ENCODE assay signal across 19 cellular contexts in genomic region chr22:22599248-22599647, GRCh38. TPM values are rescaled to one million over a fixed set of nuclear protein-coding genes. Genes with fewer than 3 reads are reported as not detected.
DNase-seq lines count a peak whose midpoint lies in the region; ATAC-seq and TF ChIP-seq lines count a peak whose summit lies in the region.
"Had no signal": no experiment of that assay in that cellular context is flagged by ENCODE, and none has a peak within 500 bp of the region (broad histone marks: within the 10 kb centered on the region; RNA-seq: fewer than 3 reads in every experiment).

No MANE protein-coding gene starts in this region.

- POLR2A ChIA-PET in OCI-LY7 (lab: Charles Lee), result no interaction called here

- no peaks in the 10 kb centered on the region for H3K9me3 Mint-ChIP-seq in activated CD4-positive, alpha-beta T cell treated with anti-CD3 and anti-CD28 coated beads, Interleukin-2, amount 10 ng/mL, durations not matched to agents 24 days and 14 days
- H3K9me3 Mint-ChIP-seq: CD8-positive, alpha-beta T cell had no signal

- no TSS peak for BruUV-seq in OCI-LY7 (replicated peaks; lab: Mats Ljungman, UMichigan)

- peak; percentile 50 for DNase-seq in activated CD4-positive, alpha-beta T cell treated with anti-CD3 and anti-CD28 coated beads, Interleukin-2, amount 10 ng/mL, durations not matched to agents 24 days and 14 days
- no peak for DNase-seq in activated CD4-positive, alpha-beta T cell treated with anti-CD3 and anti-CD28 coated beads for 1 hour
- peak; percentile 17 for DNase-seq in OCI-LY7 (ENCODE audit: low spot score)
- peak; percentile 43 for DNase-seq in islet precursor cell
- DNase-seq in left ventricle myocardium inferior, result no peak
- DNase-seq: AML-193, Calu3, DMS79 treated with DMSO at 0.1 percent for 48 hours, EL, IMR-90 had no signal

- no peaks in the 10 kb centered on the region for H4K20me1 ChIP-seq in OCI-LY7 (ENCODE audit: insufficient read depth, low read length)

- no peaks in the 10 kb centered on the region for H3K4me1 Mint-ChIP-seq in activated CD4-positive, alpha-beta T cell treated with anti-CD3 and anti-CD28 coated beads, Interleukin-2, amount 10 ng/mL, durations not matched to agents 24 days and 14 days

- H3K4me3 ChIP-seq in OCI-LY7 (ENCODE audit: low read depth, low read length, poor library complexity, severe bottlenecking), result no peak overlapping the region
- H3K4me3 ChIP-seq in left ventricle myocardium inferior, result no peak overlapping the region
- H3K4me3 ChIP-seq: A549, GM12878, HAP-1 had no signal

- no peak overlapping the region for H3K4me3 Mint-ChIP-seq in activated CD4-positive, alpha-beta T cell treated with anti-CD3 and anti-CD28 coated beads, Interleukin-2, amount 10 ng/mL, durations not matched to agents 24 days and 14 days
- H3K4me3 Mint-ChIP-seq: CD8-positive, alpha-beta T cell had no signal

- H3K27me3 ChIP-seq in left ventricle myocardium inferior (ENCODE audit: low read depth), result peaks cover 48% of the 10 kb centered on the region

- intact Hi-C loops in activated CD4-positive, alpha-beta T cell treated with anti-CD3 and anti-CD28 coated beads, Interleukin-2, amount 10 ng/mL, durations not matched to agents 24 days and 14 days (cut with micrococcal nuclease), result no loop called here
- intact Hi-C loops in OCI-LY7 (cut with micrococcal nuclease; ENCODE audit: unreplicated experiment) (loop anchor here (10.0 kb wide), 2 partner anchors 356 to 394 kb away; no protein-coding TSS in a partner anchor), left ventricle myocardium inferior (cut with micrococcal nuclease) (no loop called here)

- H3K27ac Mint-ChIP-seq in activated CD4-positive, alpha-beta T cell treated with anti-CD3 and anti-CD28 coated beads, Interleukin-2, amount 10 ng/mL, durations not matched to agents 24 days and 14 days, result no peak overlapping the region
- H3K27ac Mint-ChIP-seq: CD8-positive, alpha-beta T cell had no signal

- H3K4me1 ChIP-seq in OCI-LY7 (ENCODE audit: insufficient read depth, low read length, poor library complexity, severe bottlenecking) (peaks cover 24% of the 10 kb centered on the region), left ventricle myocardium inferior (no peaks in the 10 kb centered on the region)
- H3K4me1 ChIP-seq: A549, HAP-1 had no signal

- H3K36me3 Mint-ChIP-seq in activated CD4-positive, alpha-beta T cell treated with anti-CD3 and anti-CD28 coated beads, Interleukin-2, amount 10 ng/mL, durations not matched to agents 24 days and 14 days (ENCODE audit: low read depth), result no peaks in the 10 kb centered on the region
- H3K36me3 Mint-ChIP-seq: CD8-positive, alpha-beta T cell had no signal

- no peak overlapping the region for H2AFZ ChIP-seq in OCI-LY7 (ENCODE audit: low read length)

- no peaks in the 10 kb centered on the region for H3K36me3 ChIP-seq in OCI-LY7 (ENCODE audit: insufficient read depth, low read length)
- no peaks in the 10 kb centered on the region for H3K36me3 ChIP-seq in left ventricle myocardium inferior
- H3K36me3 ChIP-seq: HAP-1 had no signal

- no peak overlapping the region for H3K4me2 ChIP-seq in OCI-LY7 (ENCODE audit: low read length)
- H3K4me2 ChIP-seq: A549 had no signal

- ATAC-seq in GM21447 (IDR thresholded peaks at IDR 0.05; ENCODE audit: unreplicated experiment) (no peak), HG03571 (IDR thresholded peaks at IDR 0.05; ENCODE audit: unreplicated experiment) (no peak)
- ATAC-seq: A549; CD8-positive, alpha-beta T cell; GM12878 had no signal

- H3K27ac ChIP-seq in OCI-LY7 (ENCODE audit: low read depth, low read length, poor library complexity, severe bottlenecking), result no peak overlapping the region
- no peak overlapping the region for H3K27ac ChIP-seq in left ventricle myocardium inferior (replicated peaks)
- H3K27ac ChIP-seq: 22Rv1, A549 had no signal

- H3K79me2 ChIP-seq in OCI-LY7 (ENCODE audit: insufficient read depth, low read depth, low read length), result no peaks in the 10 kb centered on the region

- peaks cover 7% of the 10 kb centered on the region for H3K27me3 Mint-ChIP-seq in activated CD4-positive, alpha-beta T cell treated with anti-CD3 and anti-CD28 coated beads, Interleukin-2, amount 10 ng/mL, durations not matched to agents 24 days and 14 days

- H3K9me3 ChIP-seq in OCI-LY7 (ENCODE audit: low read length), result no peaks in the 10 kb centered on the region
- no peaks in the 10 kb centered on the region for H3K9me3 ChIP-seq in left ventricle myocardium inferior (replicated peaks)
- H3K9me3 ChIP-seq: A549, HAP-1 had no signal

- no peaks in the 10 kb centered on the region for H3K9me2 ChIP-seq in OCI-LY7 (ENCODE audit: insufficient read depth, low read length)

- TF ChIP-seq CTCF in OCI-LY7 (conservative IDR thresholded peaks at IDR 0.05; ENCODE audit: low read length) (no peak), left ventricle myocardium inferior (IDR thresholded peaks at IDR 0.05; ENCODE audit: borderline replicate concordance) (no peak)

- CTCF ChIA-PET in OCI-LY7 (lab: Charles Lee; ENCODE audit: unreplicated experiment), result no interaction called here

RNA-seq across cellular contexts. Expression of gene PRAME, which starts 40.2 kb away (rescaled TPM):
- total RNA-seq in activated CD4-positive, alpha-beta T cell treated with anti-CD3 and anti-CD28 coated beads, Interleukin-2, amount 10 ng/mL, durations not matched to agents 24 days and 14 days, result not detected in 2 replicates
- 0.28 and 0.70 TPM in 2 replicates for total RNA-seq in OCI-LY7 (2014; rRNA removed; shearing (Covaris generic))
- total RNA-seq in OCI-LY7 (2022) (not detected in 2 replicates), left ventricle myocardium inferior (not detected)
- total RNA-seq: CD8-positive, alpha-beta T cell; IMR-90 had no signal

RNA-seq across cellular contexts. Expression of gene GGTLC2, which starts 45.2 kb away (rescaled TPM):
- total RNA-seq in activated CD4-positive, alpha-beta T cell treated with anti-CD3 and anti-CD28 coated beads, Interleukin-2, amount 10 ng/mL, durations not matched to agents 24 days and 14 days, result not detected in 2 replicates
- not detected in 2 replicates for total RNA-seq in OCI-LY7 (2014; rRNA removed; shearing (Covaris generic))
- not detected in 2 replicates for total RNA-seq in OCI-LY7 (2022)
- total RNA-seq in left ventricle myocardium inferior, result not detected
- total RNA-seq: Calu3; CD8-positive, alpha-beta T cell; G401; GM12878; H4; IMR-90 had no signal

Comparison
In these comparisons a context has a peak if more than half of its experiments do, and no peak if none do; other contexts are left out.
1. DNase-seq: peak in activated CD4-positive, alpha-beta T cell treated with anti-CD3 and anti-CD28 coated beads, Interleukin-2, amount 10 ng/mL, durations not matched to agents 24 days and 14 days (single experiment), OCI-LY7 (single experiment) and islet precursor cell (single experiment); none in activated CD4-positive, alpha-beta T cell treated with anti-CD3 and anti-CD28 coated beads for 1 hour (single experiment) and left ventricle myocardium inferior (single experiment).